1 cellular context compared by ENCODE assay signal in the genomic region with DNA sequence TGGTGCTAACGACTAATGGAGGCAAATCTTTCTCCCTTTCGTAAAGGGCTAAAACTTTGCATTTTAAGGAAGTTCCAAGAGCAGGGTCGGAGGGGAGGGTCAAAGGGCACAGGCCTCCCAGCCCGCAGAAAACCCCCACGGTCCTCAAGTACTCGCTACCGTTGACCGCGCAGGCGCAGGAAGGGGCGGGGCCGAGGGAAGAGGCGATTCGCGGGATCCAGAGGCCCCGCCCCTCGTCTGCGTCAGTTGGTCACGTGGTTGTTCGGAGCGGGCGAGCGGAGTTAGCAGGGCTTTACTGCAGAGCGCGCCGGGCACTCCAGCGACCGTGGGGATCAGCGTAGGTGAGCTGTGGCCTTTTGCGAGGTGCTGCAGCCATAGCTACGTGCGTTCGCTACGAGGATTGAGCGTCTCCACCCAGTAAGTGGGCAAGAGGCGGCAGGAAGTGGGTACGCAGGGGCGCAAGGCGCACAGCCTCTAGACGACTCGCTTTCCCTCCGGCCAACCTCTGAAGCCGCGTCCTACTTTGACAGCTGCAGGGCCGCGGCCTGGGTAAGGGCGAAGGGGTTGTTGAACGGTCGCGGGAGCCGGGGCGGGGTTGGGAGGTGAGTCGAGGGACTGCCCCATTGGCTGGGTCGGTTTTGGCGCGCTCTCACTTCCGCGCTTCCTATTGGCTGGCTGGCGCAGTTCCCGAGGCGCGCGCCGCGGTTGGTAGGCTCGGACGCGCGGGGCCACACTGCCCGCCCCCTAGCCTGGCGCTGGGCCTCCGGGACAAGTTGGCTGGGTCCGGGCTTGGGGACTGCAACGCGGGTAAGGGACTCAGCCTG.
TF ChIP-seq lines count a peak whose summit lies in the region.

A gene (plus strand): TSS at position 242 of the 824 bp plus-strand sequence. CDS start 2,310 bp downstream, outside the sequence.

TF ChIP-seq in HepG2, 621 proteins besides CTCF, POLR2A, EP300 and RAD21 (continued from another document and continues in another):
- TF ChIP-seq ZNF549 (CRISPR knock-in tag; IDR thresholded peaks at IDR 0.05) (peak; percentile 28; the same call in 1 of the 2 replicates), ATM (IDR thresholded peaks at IDR 0.05; ENCODE audit: borderline replicate concordance) (no peak), ZNF138 (CRISPR knock-in tag; IDR thresholded peaks at IDR 0.05; ENCODE audit: low read depth) (peak; percentile 99), ZNF460 (CRISPR knock-in tag; IDR thresholded peaks at IDR 0.05; ENCODE audit: borderline replicate concordance) (no peak), RXRA (CRISPR knock-in tag; IDR thresholded peaks at IDR 0.05) (peak; percentile 93), PHF5A (CRISPR knock-in tag; IDR thresholded peaks at IDR 0.05; ENCODE audit: low read depth, unreplicated experiment) (no peak), MED1 (CRISPR knock-in tag; IDR thresholded peaks at IDR 0.05) (peak; percentile 73), TBX3 (IDR thresholded peaks at IDR 0.05; ENCODE audit: borderline replicate concordance) (peak; percentile 15; the same call in 1 of the 2 replicates), RAD51 (IDR thresholded peaks at IDR 0.05; ENCODE audit: borderline replicate concordance) (peak; percentile 96), SIN3A (IDR thresholded peaks at IDR 0.05; ENCODE audit: borderline replicate concordance, low read depth, low read length) (peak; percentile 95; the same call in 1 of the 2 replicates), ZNF256 (CRISPR knock-in tag; conservative IDR thresholded peaks at IDR 0.05) (0 out of 2 replicates have a peak, but pooled peaks have one; percentile 60), ZMYM2 (CRISPR knock-in tag; IDR thresholded peaks at IDR 0.05) (no peak), DPF2 (CRISPR knock-in tag; IDR thresholded peaks at IDR 0.05; ENCODE audit: borderline replicate concordance, low read depth) (no peak), TEAD2 (CRISPR knock-in tag; IDR thresholded peaks at IDR 0.05) (no peak), CBX1 (IDR thresholded peaks at IDR 0.05; ENCODE audit: low read depth) (peak; percentile 93), ZNF20 (CRISPR knock-in tag; IDR thresholded peaks at IDR 0.05) (no peak), ZFP62 (CRISPR knock-in tag; IDR thresholded peaks at IDR 0.05) (no peak), CEBPB (IDR thresholded peaks at IDR 0.05; ENCODE audit: borderline replicate concordance, low read depth, low read length) (no peak), PRMT3 (CRISPR knock-in tag; IDR thresholded peaks at IDR 0.05; ENCODE audit: borderline replicate concordance, low read depth) (peak; percentile 84; the same call in 1 of the 2 replicates), SATB2 (CRISPR knock-in tag; IDR thresholded peaks at IDR 0.05) (peak; percentile 85), ZNF616 (CRISPR knock-in tag; IDR thresholded peaks at IDR 0.05; ENCODE audit: low read depth) (no peak; the same call in 1 of the 2 replicates), U2AF2 (IDR thresholded peaks at IDR 0.05; ENCODE audit: low read depth, low read length) (no peak), ZNF432 (CRISPR knock-in tag; IDR thresholded peaks at IDR 0.05; ENCODE audit: borderline replicate concordance) (no peak)
- TF ChIP-seq, protein P1, sequence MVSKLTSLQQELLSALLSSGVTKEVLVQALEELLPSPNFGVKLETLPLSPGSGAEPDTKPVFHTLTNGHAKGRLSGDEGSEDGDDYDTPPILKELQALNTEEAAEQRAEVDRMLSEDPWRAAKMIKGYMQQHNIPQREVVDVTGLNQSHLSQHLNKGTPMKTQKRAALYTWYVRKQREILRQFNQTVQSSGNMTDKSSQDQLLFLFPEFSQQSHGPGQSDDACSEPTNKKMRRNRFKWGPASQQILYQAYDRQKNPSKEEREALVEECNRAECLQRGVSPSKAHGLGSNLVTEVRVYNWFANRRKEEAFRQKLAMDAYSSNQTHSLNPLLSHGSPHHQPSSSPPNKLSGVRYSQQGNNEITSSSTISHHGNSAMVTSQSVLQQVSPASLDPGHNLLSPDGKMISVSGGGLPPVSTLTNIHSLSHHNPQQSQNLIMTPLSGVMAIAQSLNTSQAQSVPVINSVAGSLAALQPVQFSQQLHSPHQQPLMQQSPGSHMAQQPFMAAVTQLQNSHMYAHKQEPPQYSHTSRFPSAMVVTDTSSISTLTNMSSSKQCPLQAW (CRISPR knock-in tag; IDR thresholded peaks at IDR 0.05) = peak; percentile 83; the same call in 1 of the 2 replicates
- TF ChIP-seq, protein P2, sequence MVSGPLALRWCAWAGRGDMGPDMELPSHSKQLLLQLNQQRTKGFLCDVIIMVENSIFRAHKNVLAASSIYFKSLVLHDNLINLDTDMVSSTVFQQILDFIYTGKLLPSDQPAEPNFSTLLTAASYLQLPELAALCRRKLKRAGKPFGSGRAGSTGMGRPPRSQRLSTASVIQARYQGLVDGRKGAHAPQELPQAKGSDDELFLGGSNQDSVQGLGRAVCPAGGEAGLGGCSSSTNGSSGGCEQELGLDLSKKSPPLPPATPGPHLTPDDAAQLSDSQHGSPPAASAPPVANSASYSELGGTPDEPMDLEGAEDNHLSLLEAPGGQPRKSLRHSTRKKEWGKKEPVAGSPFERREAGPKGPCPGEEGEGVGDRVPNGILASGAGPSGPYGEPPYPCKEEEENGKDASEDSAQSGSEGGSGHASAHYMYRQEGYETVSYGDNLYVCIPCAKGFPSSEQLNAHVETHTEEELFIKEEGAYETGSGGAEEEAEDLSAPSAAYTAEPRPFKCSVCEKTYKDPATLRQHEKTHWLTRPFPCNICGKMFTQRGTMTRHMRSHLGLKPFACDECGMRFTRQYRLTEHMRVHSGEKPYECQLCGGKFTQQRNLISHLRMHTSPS (CRISPR knock-in tag; IDR thresholded peaks at IDR 0.05; ENCODE audit: low read depth) = no peak
- TF ChIP-seq, protein P3, sequence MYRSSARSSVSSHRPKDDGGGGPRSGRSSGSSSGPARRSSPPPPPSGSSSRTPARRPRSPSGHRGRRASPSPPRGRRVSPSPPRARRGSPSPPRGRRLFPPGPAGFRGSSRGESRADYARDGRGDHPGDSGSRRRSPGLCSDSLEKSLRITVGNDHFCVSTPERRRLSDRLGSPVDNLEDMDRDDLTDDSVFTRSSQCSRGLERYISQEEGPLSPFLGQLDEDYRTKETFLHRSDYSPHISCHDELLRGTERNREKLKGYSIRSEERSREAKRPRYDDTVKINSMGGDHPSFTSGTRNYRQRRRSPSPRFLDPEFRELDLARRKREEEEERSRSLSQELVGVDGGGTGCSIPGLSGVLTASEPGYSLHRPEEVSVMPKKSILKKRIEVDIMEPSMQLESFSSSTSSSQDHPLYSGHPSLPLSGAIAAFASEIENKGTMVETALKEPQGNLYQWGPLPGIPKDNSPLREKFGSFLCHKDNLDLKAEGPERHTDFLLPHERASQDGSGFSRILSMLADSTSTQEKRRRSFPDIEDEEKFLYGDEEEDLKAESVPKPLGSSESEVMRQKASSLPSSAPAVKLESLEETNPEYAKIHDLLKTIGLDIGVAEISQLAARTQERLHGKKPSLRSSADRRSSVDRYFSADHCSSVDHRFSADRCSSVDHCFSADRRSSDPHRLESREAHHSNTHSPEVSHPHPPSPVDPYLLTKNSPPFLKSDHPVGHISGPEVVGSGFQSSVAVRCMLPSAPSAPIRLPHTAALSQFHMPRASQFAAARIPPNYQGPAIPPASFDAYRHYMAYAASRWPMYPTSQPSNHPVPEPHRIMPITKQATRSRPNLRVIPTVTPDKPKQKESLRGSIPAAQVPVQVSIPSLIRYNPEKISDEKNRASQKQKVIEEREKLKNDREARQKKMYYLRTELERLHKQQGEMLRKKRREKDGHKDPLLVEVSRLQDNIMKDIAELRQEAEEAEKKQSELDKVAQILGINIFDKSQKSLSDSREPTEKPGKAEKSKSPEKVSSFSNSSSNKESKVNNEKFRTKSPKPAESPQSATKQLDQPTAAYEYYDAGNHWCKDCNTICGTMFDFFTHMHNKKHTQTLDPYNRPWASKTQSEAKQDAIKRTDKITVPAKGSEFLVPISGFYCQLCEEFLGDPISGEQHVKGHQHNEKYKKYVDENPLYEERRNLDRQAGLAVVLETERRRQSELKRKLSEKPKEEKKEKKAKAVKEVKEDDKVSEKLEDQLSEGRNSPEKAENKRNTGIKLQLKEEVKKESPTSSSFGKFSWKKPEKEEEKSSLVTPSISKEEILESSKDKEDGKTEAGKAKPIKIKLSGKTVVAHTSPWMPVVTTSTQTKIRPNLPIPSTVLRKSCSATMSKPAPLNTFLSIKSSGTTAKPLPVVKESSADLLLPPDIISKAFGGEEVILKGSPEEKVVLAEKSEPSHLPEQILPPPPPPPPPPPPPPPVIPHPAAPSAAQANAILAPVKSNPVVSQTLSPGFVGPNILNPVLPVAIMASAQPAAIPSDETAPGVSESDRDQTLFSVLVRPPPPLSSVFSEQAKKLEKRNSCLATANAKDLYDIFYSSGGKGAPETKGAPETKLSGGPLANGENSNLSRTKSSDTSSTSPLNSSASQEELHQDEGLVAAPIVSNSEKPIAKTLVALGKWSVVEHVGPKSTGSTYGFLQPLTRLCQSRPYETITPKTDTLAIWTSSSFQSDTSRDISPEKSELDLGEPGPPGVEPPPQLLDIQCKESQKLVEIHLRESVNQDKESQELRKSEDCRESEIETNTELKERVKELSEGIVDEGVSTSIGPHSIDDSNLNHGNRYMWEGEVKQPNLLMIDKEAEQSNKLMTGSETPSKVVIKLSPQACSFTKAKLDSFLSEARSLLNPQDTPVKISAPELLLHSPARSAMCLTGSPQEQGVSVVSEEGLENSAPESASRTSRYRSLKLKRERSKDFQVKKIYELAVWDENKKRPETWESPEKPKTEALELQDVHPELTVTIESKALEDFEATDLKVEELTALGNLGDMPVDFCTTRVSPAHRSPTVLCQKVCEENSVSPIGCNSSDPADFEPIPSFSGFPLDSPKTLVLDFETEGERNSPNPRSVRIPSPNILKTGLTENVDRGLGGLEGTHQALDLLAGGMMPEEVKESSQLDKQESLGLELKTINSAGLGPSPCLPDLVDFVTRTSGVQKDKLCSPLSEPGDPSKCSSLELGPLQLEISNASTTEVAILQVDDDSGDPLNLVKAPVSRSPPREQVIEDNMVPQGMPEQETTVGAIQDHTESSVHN (CRISPR knock-in tag; IDR thresholded peaks at IDR 0.05) = peak; percentile 91; the same call in 1 of the 2 replicates
- TF ChIP-seq, protein P4, sequence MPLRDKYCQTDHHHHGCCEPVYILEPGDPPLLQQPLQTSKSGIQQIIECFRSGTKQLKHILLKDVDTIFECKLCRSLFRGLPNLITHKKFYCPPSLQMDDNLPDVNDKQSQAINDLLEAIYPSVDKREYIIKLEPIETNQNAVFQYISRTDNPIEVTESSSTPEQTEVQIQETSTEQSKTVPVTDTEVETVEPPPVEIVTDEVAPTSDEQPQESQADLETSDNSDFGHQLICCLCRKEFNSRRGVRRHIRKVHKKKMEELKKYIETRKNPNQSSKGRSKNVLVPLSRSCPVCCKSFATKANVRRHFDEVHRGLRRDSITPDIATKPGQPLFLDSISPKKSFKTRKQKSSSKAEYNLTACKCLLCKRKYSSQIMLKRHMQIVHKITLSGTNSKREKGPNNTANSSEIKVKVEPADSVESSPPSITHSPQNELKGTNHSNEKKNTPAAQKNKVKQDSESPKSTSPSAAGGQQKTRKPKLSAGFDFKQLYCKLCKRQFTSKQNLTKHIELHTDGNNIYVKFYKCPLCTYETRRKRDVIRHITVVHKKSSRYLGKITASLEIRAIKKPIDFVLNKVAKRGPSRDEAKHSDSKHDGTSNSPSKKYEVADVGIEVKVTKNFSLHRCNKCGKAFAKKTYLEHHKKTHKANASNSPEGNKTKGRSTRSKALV (CRISPR knock-in tag; IDR thresholded peaks at IDR 0.05) = peak; percentile 35
- TF ChIP-seq, protein P5, sequence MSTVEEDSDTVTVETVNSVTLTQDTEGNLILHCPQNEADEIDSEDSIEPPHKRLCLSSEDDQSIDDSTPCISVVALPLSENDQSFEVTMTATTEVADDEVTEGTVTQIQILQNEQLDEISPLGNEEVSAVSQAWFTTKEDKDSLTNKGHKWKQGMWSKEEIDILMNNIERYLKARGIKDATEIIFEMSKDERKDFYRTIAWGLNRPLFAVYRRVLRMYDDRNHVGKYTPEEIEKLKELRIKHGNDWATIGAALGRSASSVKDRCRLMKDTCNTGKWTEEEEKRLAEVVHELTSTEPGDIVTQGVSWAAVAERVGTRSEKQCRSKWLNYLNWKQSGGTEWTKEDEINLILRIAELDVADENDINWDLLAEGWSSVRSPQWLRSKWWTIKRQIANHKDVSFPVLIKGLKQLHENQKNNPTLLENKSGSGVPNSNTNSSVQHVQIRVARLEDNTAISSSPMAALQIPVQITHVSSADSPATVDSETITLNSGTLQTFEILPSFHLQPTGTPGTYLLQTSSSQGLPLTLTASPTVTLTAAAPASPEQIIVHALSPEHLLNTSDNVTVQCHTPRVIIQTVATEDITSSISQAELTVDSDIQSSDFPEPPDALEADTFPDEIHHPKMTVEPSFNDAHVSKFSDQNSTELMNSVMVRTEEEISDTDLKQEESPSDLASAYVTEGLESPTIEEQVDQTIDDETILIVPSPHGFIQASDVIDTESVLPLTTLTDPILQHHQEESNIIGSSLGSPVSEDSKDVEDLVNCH (CRISPR knock-in tag; IDR thresholded peaks at IDR 0.05) = no peak
- TF ChIP-seq, protein P6, sequence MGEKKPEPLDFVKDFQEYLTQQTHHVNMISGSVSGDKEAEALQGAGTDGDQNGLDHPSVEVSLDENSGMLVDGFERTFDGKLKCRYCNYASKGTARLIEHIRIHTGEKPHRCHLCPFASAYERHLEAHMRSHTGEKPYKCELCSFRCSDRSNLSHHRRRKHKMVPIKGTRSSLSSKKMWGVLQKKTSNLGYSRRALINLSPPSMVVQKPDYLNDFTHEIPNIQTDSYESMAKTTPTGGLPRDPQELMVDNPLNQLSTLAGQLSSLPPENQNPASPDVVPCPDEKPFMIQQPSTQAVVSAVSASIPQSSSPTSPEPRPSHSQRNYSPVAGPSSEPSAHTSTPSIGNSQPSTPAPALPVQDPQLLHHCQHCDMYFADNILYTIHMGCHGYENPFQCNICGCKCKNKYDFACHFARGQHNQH (CRISPR knock-in tag; IDR thresholded peaks at IDR 0.05) = peak; percentile 82
- TF ChIP-seq, protein P7, sequence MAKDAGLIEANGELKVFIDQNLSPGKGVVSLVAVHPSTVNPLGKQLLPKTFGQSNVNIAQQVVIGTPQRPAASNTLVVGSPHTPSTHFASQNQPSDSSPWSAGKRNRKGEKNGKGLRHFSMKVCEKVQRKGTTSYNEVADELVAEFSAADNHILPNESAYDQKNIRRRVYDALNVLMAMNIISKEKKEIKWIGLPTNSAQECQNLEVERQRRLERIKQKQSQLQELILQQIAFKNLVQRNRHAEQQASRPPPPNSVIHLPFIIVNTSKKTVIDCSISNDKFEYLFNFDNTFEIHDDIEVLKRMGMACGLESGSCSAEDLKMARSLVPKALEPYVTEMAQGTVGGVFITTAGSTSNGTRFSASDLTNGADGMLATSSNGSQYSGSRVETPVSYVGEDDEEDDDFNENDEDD (CRISPR knock-in tag; IDR thresholded peaks at IDR 0.05; ENCODE audit: borderline replicate concordance) = peak; percentile 98
- TF ChIP-seq, protein P8, sequence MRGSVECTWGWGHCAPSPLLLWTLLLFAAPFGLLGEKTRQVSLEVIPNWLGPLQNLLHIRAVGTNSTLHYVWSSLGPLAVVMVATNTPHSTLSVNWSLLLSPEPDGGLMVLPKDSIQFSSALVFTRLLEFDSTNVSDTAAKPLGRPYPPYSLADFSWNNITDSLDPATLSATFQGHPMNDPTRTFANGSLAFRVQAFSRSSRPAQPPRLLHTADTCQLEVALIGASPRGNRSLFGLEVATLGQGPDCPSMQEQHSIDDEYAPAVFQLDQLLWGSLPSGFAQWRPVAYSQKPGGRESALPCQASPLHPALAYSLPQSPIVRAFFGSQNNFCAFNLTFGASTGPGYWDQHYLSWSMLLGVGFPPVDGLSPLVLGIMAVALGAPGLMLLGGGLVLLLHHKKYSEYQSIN (CRISPR knock-in tag; IDR thresholded peaks at IDR 0.05; ENCODE audit: borderline replicate concordance) = no peak
